In genomic region chr2:232869138-232870001, GRCh38 we compare ENCODE assay signal across 1 cellular context.
A peak's percentile ranks its signal among the peaks of the same experiment; 100 is the strongest.
TF ChIP-seq lines count a peak whose summit lies in the region.

No MANE protein-coding gene starts in this region.

TF ChIP-seq in HepG2, 621 proteins besides CTCF, POLR2A, EP300 and RAD21 (continued from another document and continues in another):
- TF ChIP-seq PBX2 (CRISPR knock-in tag; IDR thresholded peaks at IDR 0.05): no peak
- no peak for TF ChIP-seq PRDM10 (CRISPR knock-in tag; IDR thresholded peaks at IDR 0.05; ENCODE audit: low read depth)
- TF ChIP-seq ZBTB1 (CRISPR knock-in tag; IDR thresholded peaks at IDR 0.05; ENCODE audit: borderline replicate concordance): no peak
- TF ChIP-seq ELF4 (CRISPR knock-in tag; IDR thresholded peaks at IDR 0.05; ENCODE audit: borderline replicate concordance): no peak
- no peak for TF ChIP-seq THYN1 (CRISPR knock-in tag; IDR thresholded peaks at IDR 0.05; ENCODE audit: borderline replicate concordance, low read depth)
- no peak for TF ChIP-seq KDM5A (IDR thresholded peaks at IDR 0.05; ENCODE audit: borderline replicate concordance, low read length)
- TF ChIP-seq ISX (CRISPR knock-in tag; conservative IDR thresholded peaks at IDR 0.05): no peak
- TF ChIP-seq RBAK (CRISPR knock-in tag; IDR thresholded peaks at IDR 0.05): no peak
- TF ChIP-seq DBP (CRISPR knock-in tag; IDR thresholded peaks at IDR 0.05; ENCODE audit: not compliant biosample characterization): no peak
- no peak for TF ChIP-seq CCAR2 (optimal IDR thresholded peaks at IDR 0.05; ENCODE audit: low read depth, low read length)
- TF ChIP-seq BCL6 (CRISPR knock-in tag; IDR thresholded peaks at IDR 0.05): no peak
- no peak for TF ChIP-seq TFAP4 (IDR thresholded peaks at IDR 0.05; ENCODE audit: borderline replicate concordance, low read depth)
- no peak for TF ChIP-seq ZHX1 (CRISPR knock-in tag; IDR thresholded peaks at IDR 0.05; ENCODE audit: low read depth)
- TF ChIP-seq ZNF766 (CRISPR knock-in tag; IDR thresholded peaks at IDR 0.05; ENCODE audit: borderline replicate concordance): no peak
- TF ChIP-seq ZNF609 (CRISPR knock-in tag; IDR thresholded peaks at IDR 0.05; ENCODE audit: borderline replicate concordance): no peak
- TF ChIP-seq TIGD3 (CRISPR knock-in tag; IDR thresholded peaks at IDR 0.05; ENCODE audit: borderline replicate concordance): no peak
- no peak for TF ChIP-seq ZBTB37 (CRISPR knock-in tag; IDR thresholded peaks at IDR 0.05)
- no peak for TF ChIP-seq ZNF776 (CRISPR knock-in tag; IDR thresholded peaks at IDR 0.05)
- TF ChIP-seq MYNN (CRISPR knock-in tag; IDR thresholded peaks at IDR 0.05; ENCODE audit: low read depth): no peak
- no peak for TF ChIP-seq HMG20A (CRISPR knock-in tag; IDR thresholded peaks at IDR 0.05; ENCODE audit: borderline replicate concordance)
- no peak for TF ChIP-seq YEATS2 (CRISPR knock-in tag; IDR thresholded peaks at IDR 0.05; ENCODE audit: borderline replicate concordance)
- TF ChIP-seq PRDM4 (CRISPR knock-in tag; IDR thresholded peaks at IDR 0.05; ENCODE audit: borderline replicate concordance): no peak
- peak in 1 of 2 experiments; percentile 20; a peak in 1 of 4 replicates for TF ChIP-seq HMGXB4 (CRISPR knock-in tag; IDR thresholded peaks at IDR 0.05; ENCODE audit: borderline replicate concordance in 1 of 2, low read depth in 1 of 2)
- TF ChIP-seq SNAPC2 (CRISPR knock-in tag; IDR thresholded peaks at IDR 0.05): no peak
- no peak for TF ChIP-seq HDAC1 (CRISPR knock-in tag; IDR thresholded peaks at IDR 0.05)
- TF ChIP-seq CHD2 (IDR thresholded peaks at IDR 0.05; ENCODE audit: low read depth, low read length): no peak
- TF ChIP-seq MLLT10 (CRISPR knock-in tag; IDR thresholded peaks at IDR 0.05): no peak
- TF ChIP-seq PRPF4 (IDR thresholded peaks at IDR 0.05; ENCODE audit: low read depth, low read length, poor library complexity, severe bottlenecking): no peak
- no peak for TF ChIP-seq ZNF570 (CRISPR knock-in tag; IDR thresholded peaks at IDR 0.05; ENCODE audit: borderline replicate concordance)
- TF ChIP-seq ZNF644 (CRISPR knock-in tag; IDR thresholded peaks at IDR 0.05; ENCODE audit: low read depth): no peak
- no peak for TF ChIP-seq IKZF1 (IDR thresholded peaks at IDR 0.05)
- no peak for TF ChIP-seq ZNF75D (CRISPR knock-in tag; IDR thresholded peaks at IDR 0.05; ENCODE audit: borderline replicate concordance)
- TF ChIP-seq ZBTB42 (CRISPR knock-in tag; IDR thresholded peaks at IDR 0.05): no peak
- no peak for TF ChIP-seq ZNF674 (CRISPR knock-in tag; IDR thresholded peaks at IDR 0.05; ENCODE audit: low read depth)
- no peak for TF ChIP-seq ATF5 (CRISPR knock-in tag; IDR thresholded peaks at IDR 0.05; ENCODE audit: low read depth)
- TF ChIP-seq ZKSCAN8 (CRISPR knock-in tag; IDR thresholded peaks at IDR 0.05; ENCODE audit: borderline replicate concordance): no peak
